ENCODE assay signal across 27 cellular contexts in genomic region chr7:110388451-110388850, GRCh38.
"Had no signal": no experiment of that assay in that cellular context is flagged by ENCODE, and none has a peak within 500 bp of the region (broad histone marks: within the 10 kb centered on the region; RNA-seq: fewer than 3 reads in every experiment).

No MANE protein-coding gene starts in this region.

- DNase-seq: activated B cell treated with CpG ODN at 0.5 μM for 24 hours; activated CD4-positive, alpha-beta T cell treated with anti-CD3 and anti-CD28 coated beads, Interleukin-2, amount 50 U/mL, for 1 hour; activated CD8-positive, alpha-beta memory T cell treated with anti-CD3 and anti-CD28 coated beads, Interleukin-2, amount 10 ng/mL, durations not matched to agents 7 days and 5 days; activated CD8-positive, alpha-beta T cell treated with anti-CD3 and anti-CD28 coated beads for 36 hours; activated naive CD4-positive, alpha-beta T cell; activated T-cell treated with anti-CD3 and anti-CD28 coated beads, Interleukin-2, amount 50 U/mL, for 72 hours; anterior cingulate cortex; brain microvascular endothelial cell; caudate nucleus; cortex of kidney; foreskin keratinocyte; heart right ventricle; left lung; lower lobe of right lung; nephron progenitor cell; occipital lobe; right cardiac atrium; stimulated activated CD4-positive, alpha-beta T cell treated with anti-CD3 and anti-CD28 coated beads, Interleukin-15, amount 100 ng/mL, for 24 hours; stimulated activated CD4-positive, alpha-beta T cell treated with anti-CD3 and anti-CD28 coated beads, Interleukin-2, amount 100 ng/mL, for 24 hours; stimulated activated naive B cell treated with anti-CD40 and anti-IgM and Interleukin-4, amounts not matched to agents 10 μg/mL and 1 μg/mL and 100 μg/mL, for 72 hours; stomach; T-helper 17 cell; T1000; thyroid gland; upper lobe of right lung had no signal

- H3K9me3 Mint-ChIP-seq: activated B cell treated with CpG ODN at 0.5 μM for 24 hours; activated CD8-positive, alpha-beta T cell treated with anti-CD3 and anti-CD28 coated beads for 36 hours; activated naive CD4-positive, alpha-beta T cell treated with anti-CD3 and anti-CD28 coated beads, Interleukin-2, amount 50 U/mL, for 72 hours; activated T-cell treated with anti-CD3 and anti-CD28 coated beads, Interleukin-2, amount 50 U/mL, for 72 hours; nephron progenitor cell had no signal

- H3K4me1 ChIP-seq: esophagus muscularis mucosa, heart right ventricle, left lung, lower lobe of right lung, stomach, thyroid gland, upper lobe of right lung had no signal

- H3K4me3 Mint-ChIP-seq: activated B cell treated with CpG ODN at 0.5 μM for 24 hours; activated CD8-positive, alpha-beta memory T cell treated with anti-CD3 and anti-CD28 coated beads, Interleukin-2, amount 10 ng/mL, durations not matched to agents 7 days and 5 days; activated CD8-positive, alpha-beta T cell treated with anti-CD3 and anti-CD28 coated beads for 36 hours; activated T-cell treated with anti-CD3 and anti-CD28 coated beads, Interleukin-2, amount 50 U/mL, for 72 hours; nephron progenitor cell; stimulated activated naive B cell treated with anti-CD40 and anti-IgM and Interleukin-4, amounts not matched to agents 10 μg/mL and 1 μg/mL and 100 μg/mL, for 72 hours; T-helper 17 cell had no signal

- H3K36me3 Mint-ChIP-seq: activated CD8-positive, alpha-beta memory T cell treated with anti-CD3 and anti-CD28 coated beads, Interleukin-2, amount 10 ng/mL, durations not matched to agents 7 days and 5 days; activated naive CD4-positive, alpha-beta T cell treated with anti-CD3 and anti-CD28 coated beads, Interleukin-2, amount 50 U/mL, for 72 hours; stimulated activated naive B cell treated with anti-CD40 and anti-IgM and Interleukin-4, amounts not matched to agents 10 μg/mL and 1 μg/mL and 100 μg/mL, for 72 hours had no signal

- H3K27me3 Mint-ChIP-seq: activated B cell treated with CpG ODN at 0.5 μM for 24 hours; activated CD8-positive, alpha-beta memory T cell treated with anti-CD3 and anti-CD28 coated beads, Interleukin-2, amount 10 ng/mL, durations not matched to agents 7 days and 5 days; stimulated activated naive B cell treated with anti-CD40 and anti-IgM and Interleukin-4, amounts not matched to agents 10 μg/mL and 1 μg/mL and 100 μg/mL, for 72 hours; T-helper 17 cell had no signal

- H3K4me3 ChIP-seq: esophagus muscularis mucosa, heart right ventricle, left lung, lower lobe of right lung, stomach, thyroid gland, upper lobe of right lung had no signal

- H3K27ac Mint-ChIP-seq: activated B cell treated with CpG ODN at 0.5 μM for 24 hours; activated CD8-positive, alpha-beta memory T cell treated with anti-CD3 and anti-CD28 coated beads, Interleukin-2, amount 10 ng/mL, durations not matched to agents 7 days and 5 days; activated CD8-positive, alpha-beta T cell treated with anti-CD3 and anti-CD28 coated beads for 36 hours; activated naive CD4-positive, alpha-beta T cell treated with anti-CD3 and anti-CD28 coated beads, Interleukin-2, amount 50 U/mL, for 72 hours; activated T-cell treated with anti-CD3 and anti-CD28 coated beads, Interleukin-2, amount 50 U/mL, for 72 hours; nephron progenitor cell; stimulated activated naive B cell treated with anti-CD40 and anti-IgM and Interleukin-4, amounts not matched to agents 10 μg/mL and 1 μg/mL and 100 μg/mL, for 72 hours; T-helper 17 cell had no signal

- H3K27me3 ChIP-seq: brain microvascular endothelial cell, esophagus muscularis mucosa, foreskin keratinocyte, heart right ventricle, left lung, stomach, thyroid gland, upper lobe of right lung had no signal

- H3K27ac ChIP-seq: brain microvascular endothelial cell, esophagus muscularis mucosa, foreskin keratinocyte, heart right ventricle, left lung, lower lobe of right lung, stomach, thyroid gland, upper lobe of right lung had no signal

- H3K36me3 ChIP-seq: brain microvascular endothelial cell, esophagus muscularis mucosa, heart right ventricle, left lung, lower lobe of right lung, stomach, thyroid gland, upper lobe of right lung had no signal

- H3K9me3 ChIP-seq: esophagus muscularis mucosa, heart right ventricle, left lung, lower lobe of right lung, stomach, thyroid gland, upper lobe of right lung had no signal

- H3K4me1 Mint-ChIP-seq: activated B cell treated with CpG ODN at 0.5 μM for 24 hours; activated CD8-positive, alpha-beta memory T cell treated with anti-CD3 and anti-CD28 coated beads, Interleukin-2, amount 10 ng/mL, durations not matched to agents 7 days and 5 days; nephron progenitor cell; stimulated activated naive B cell treated with anti-CD40 and anti-IgM and Interleukin-4, amounts not matched to agents 10 μg/mL and 1 μg/mL and 100 μg/mL, for 72 hours; T-helper 17 cell had no signal
